ENCODE assay signal across 8 cellular contexts in genomic region chrX:118807151-118808017, GRCh38. TPM values are rescaled to one million over a fixed set of nuclear protein-coding genes. Genes with fewer than 3 reads are reported as not detected.
DNase-seq lines count a peak whose midpoint lies in the region; FAIRE-seq and TF ChIP-seq lines count a peak whose summit lies in the region.

No MANE protein-coding gene starts in this region.

- peaks cover 1% of the 10 kb centered on the region for H3K9me3 Mint-ChIP-seq in glutamatergic neuron (ENCODE audit: unreplicated experiment)

- peaks cover 3% of the 10 kb centered on the region for H3K36me3 Mint-ChIP-seq in glutamatergic neuron (ENCODE audit: unreplicated experiment)

- TF ChIP-seq CTCF in D721Med (IDR thresholded peaks at IDR 0.05; ENCODE audit: insufficient read depth, missing control alignments) (peak; percentile 57), HFF-Myc (IDR thresholded peaks at IDR 0.05; ENCODE audit: low read depth, low read length, missing control alignments) (peak; percentile 51), glutamatergic neuron (IDR thresholded peaks at IDR 0.05; ENCODE audit: partially characterized antibody, unreplicated experiment) (peak; percentile 35)

- no peak overlapping the region for H3K4me3 ChIP-seq in HFF-Myc (replicated peaks; ENCODE audit: low read depth, low read length)

- H3K4me1 Mint-ChIP-seq in glutamatergic neuron (ENCODE audit: low read depth, unreplicated experiment), result no peaks in the 10 kb centered on the region

- DNase-seq in D721Med (ENCODE audit: insufficient read length, low spot score) (no peak), HFF-Myc (ENCODE audit: extremely low read depth, low read depth) (peak; percentile 9), NCI-H748 (lab: John Stamatoyannopoulos, UW; ENCODE audit: unreplicated experiment) (peak; percentile 72), glutamatergic neuron (peak; percentile 40), putamen (ENCODE audit: low spot score) (peak; percentile 25), 8988T (no peak)
- peak; percentile 41 to 54 for DNase-seq in activated T-cell treated with anti-CD3 and anti-CD28 coated beads, Interleukin-2, amount 50 U/mL, for 48 hours
- no peak for DNase-seq in NK-92 treated with Interleukin-12 subunit alpha and Interleukin-12 subunit beta, amount 100 ng/mL, for 24 hours (lab: John Stamatoyannopoulos, UW)

- H3K27ac Mint-ChIP-seq in glutamatergic neuron (ENCODE audit: unreplicated experiment), result no peak overlapping the region

- FAIRE-seq in D721Med (lab: Jason Lieb, UNC), result peak; percentile 68

- no peak overlapping the region for H3K4me3 Mint-ChIP-seq in glutamatergic neuron (ENCODE audit: unreplicated experiment)

- peaks cover 2% of the 10 kb centered on the region for H3K27me3 Mint-ChIP-seq in glutamatergic neuron (ENCODE audit: unreplicated experiment)

RNA-seq across cellular contexts. Expression of gene ZCCHC12, which starts 16.2 kb away (rescaled TPM):
- 22.7 TPM for total RNA-seq in glutamatergic neuron (ENCODE audit: unreplicated experiment)

Comparison
In these comparisons a context has a peak if more than half of its experiments do, and no peak if none do; other contexts are left out.
1. DNase-seq: peak in HFF-Myc (single experiment), NCI-H748 (single experiment), activated T-cell treated with anti-CD3 and anti-CD28 coated beads, Interleukin-2, amount 50 U/mL, for 48 hours (2 of 2), glutamatergic neuron (single experiment) and putamen (single experiment); none in D721Med (single experiment), 8988T (single experiment) and NK-92 treated with Interleukin-12 subunit alpha and Interleukin-12 subunit beta, amount 100 ng/mL, for 24 hours (single experiment).
2. Peak in every context shown above with its lines, with median percentiles within 50 percentile points of each other: CTCF ChIP-seq.